In genomic region chr12:25459541-25459951, GRCh38 we compare ENCODE assay signal across 10 cellular contexts.
A peak's percentile ranks its signal among the peaks of the same experiment; 100 is the strongest.
DNase-seq lines count a peak whose midpoint lies in the region; ATAC-seq lines count a peak whose summit lies in the region.
"Had no signal": no experiment of that assay in that cellular context is flagged by ENCODE, and none has a peak within 500 bp of the region (broad histone marks: within the 10 kb centered on the region; RNA-seq: fewer than 3 reads in every experiment).

No MANE protein-coding gene starts in this region.

- H3K27me3 Mint-ChIP-seq in activated T-cell treated with anti-CD3 and anti-CD28 coated beads, Interleukin-2, amount 50 U/mL, for 4 hours (ENCODE audit: low read depth): peaks cover 3% of the 10 kb centered on the region

- H3K36me3 Mint-ChIP-seq in activated T-cell treated with anti-CD3 and anti-CD28 coated beads, Interleukin-2, amount 50 U/mL, for 4 hours (ENCODE audit: insufficient read depth): no peaks in the 10 kb centered on the region

- DNase-seq in kidney tubule cell (ENCODE audit: low spot score): peak; percentile 29
- no peak for DNase-seq in activated T-cell treated with anti-CD3 and anti-CD28 coated beads, Interleukin-2, amount 50 U/mL, for 4 hours
- no peak for DNase-seq in C1 segment of cervical spinal cord (lab: John Stamatoyannopoulos, UW)
- DNase-seq in DMS53 treated with DMSO at 0.1 percent for 48 hours (lab: John Stamatoyannopoulos, UW; ENCODE audit: unreplicated experiment): no peak
- no peak for DNase-seq in kidney glomerular epithelial cell (lab: John Stamatoyannopoulos, UW)
- DNase-seq: NCI-H1092 treated with DMSO at 0.1 percent for 48 hours, stomach had no signal

- H3K9me3 Mint-ChIP-seq in activated T-cell treated with anti-CD3 and anti-CD28 coated beads, Interleukin-2, amount 50 U/mL, for 4 hours: no peaks in the 10 kb centered on the region

- ATAC-seq in GM18519 (IDR thresholded peaks at IDR 0.05; ENCODE audit: low FRiP score, unreplicated experiment) (peak; percentile 97), GM21619 (IDR thresholded peaks at IDR 0.05; ENCODE audit: unreplicated experiment) (peak; percentile 91), HG03565 (IDR thresholded peaks at IDR 0.05; ENCODE audit: unreplicated experiment) (peak; percentile 89)
- no peak for ATAC-seq in activated T-cell treated with anti-CD3 and anti-CD28 coated beads, Interleukin-2, amount 50 U/mL, for 4 hours

- no peak overlapping the region for H3K4me3 Mint-ChIP-seq in activated T-cell treated with anti-CD3 and anti-CD28 coated beads, Interleukin-2, amount 50 U/mL, for 4 hours

- H3K4me1 Mint-ChIP-seq in activated T-cell treated with anti-CD3 and anti-CD28 coated beads, Interleukin-2, amount 50 U/mL, for 4 hours (ENCODE audit: low read depth): no peaks in the 10 kb centered on the region

Comparison
In these comparisons a context has a peak if more than half of its experiments do, and no peak if none do; other contexts are left out.
1. ATAC-seq: peak in GM18519 (single experiment), GM21619 (single experiment) and HG03565 (single experiment); none in activated T-cell treated with anti-CD3 and anti-CD28 coated beads, Interleukin-2, amount 50 U/mL, for 4 hours (0 of 2).